Comparison of ENCODE assay signal across 31 cellular contexts in genomic region chr10:26093229-26093628, GRCh38.
"Had no signal": no experiment of that assay in that cellular context is flagged by ENCODE, and none has a peak within 500 bp of the region (broad histone marks: within the 10 kb centered on the region; RNA-seq: fewer than 3 reads in every experiment).

No MANE protein-coding gene starts in this region.

- H3K9me3 Mint-ChIP-seq: activated B cell treated with CpG ODN at 0.5 μM for 24 hours; activated CD4-positive, alpha-beta T cell treated with anti-CD3 and anti-CD28 coated beads, Interleukin-2, amount 10 ng/mL, durations not matched to agents 24 days and 14 days; activated CD8-positive, alpha-beta T cell treated with anti-CD3 and anti-CD28 coated beads for 36 hours; activated naive CD4-positive, alpha-beta T cell treated with anti-CD3 and anti-CD28 coated beads, Interleukin-2, amount 10 ng/mL, durations not matched to agents 7 days and 5 days; activated naive CD4-positive, alpha-beta T cell treated with anti-CD3 and anti-CD28 coated beads, Interleukin-2, amount 50 U/mL, for 24 hours; activated T-cell treated with anti-CD3 and anti-CD28 coated beads, Interleukin-2, amount 50 U/mL, for 4 hours; activated T-cell treated with anti-CD3 and anti-CD28 coated beads, Interleukin-2, amount 50 U/mL, for 72 hours; activated T-helper 1 cell treated with anti-CD3 and anti-CD28 coated beads, Interleukin-12 subunit alpha, Interleukin-12 subunit beta, Interleukin-2, Interleukin-4 antibody, amounts not matched to agents 30 ng/mL and 10 ng/mL and 1 ng/mL, durations not matched to agents 14 hours and 24 hours and 36 hours; activated T-helper 17 cell treated with anti-CD3 and anti-CD28 coated beads, Interleukin-2, amount 50 U/mL, for 72 hours; brain; central memory CD8-positive, alpha-beta T cell; T-helper 1 cell treated with Interleukin-12 subunit alpha and Interleukin-12 subunit beta and Interleukin-4 antibody, amounts not matched to agents 30 μg/mL and 1 μg/mL, for 36 hours; T-helper 2 cell treated with Interferon-gamma antibody and Interleukin-4, amounts not matched to agents 5 μg/mL and 100 μg/mL, for 36 hours had no signal

- DNase-seq: activated B cell treated with CpG ODN at 0.5 μM for 24 hours; activated CD4-positive, alpha-beta memory T cell treated with anti-CD3 and anti-CD28 coated beads for 36 hours; activated CD4-positive, alpha-beta T cell treated with anti-CD3 and anti-CD28 coated beads for 4 hours; activated CD4-positive, alpha-beta T cell treated with anti-CD3 and anti-CD28 coated beads, Interleukin-2, amount 10 ng/mL, durations not matched to agents 24 days and 14 days; activated CD4-positive, alpha-beta T cell treated with anti-CD3 and anti-CD28 coated beads, Interleukin-2, amount 50 U/mL, for 1 hour; activated CD4-positive, alpha-beta T cell treated with anti-CD3 and anti-CD28 coated beads, Interleukin-2, amount 50 U/mL, for 4 hours; activated CD4-positive, CD25-positive, alpha-beta regulatory T cell treated with anti-CD3 and anti-CD28 coated beads, Interleukin-2, amount 50 U/mL, for 72 hours; activated CD8-positive, alpha-beta memory T cell treated with anti-CD3 and anti-CD28 coated beads, Interleukin-2, amount 50 U/mL, for 4 hours; activated CD8-positive, alpha-beta T cell treated with anti-CD3 and anti-CD28 coated beads for 36 hours; activated effector memory CD4-positive, alpha-beta T cell treated with Interleukin-2 at 50 U/mL for 16 hours; activated gamma-delta T cell; activated naive CD4-positive, alpha-beta T cell treated with anti-CD3 and anti-CD28 coated beads, Interleukin-2, amount 10 ng/mL, durations not matched to agents 7 days and 5 days; activated naive CD4-positive, alpha-beta T cell treated with Interleukin-2 at 50 U/mL for 16 hours; activated T-cell treated with anti-CD3 and anti-CD28 coated beads for 4 hours; activated T-cell treated with anti-CD3 and anti-CD28 coated beads, Interleukin-2, amount 50 U/mL, for 1 hour; activated T-cell treated with anti-CD3 and anti-CD28 coated beads, Interleukin-2, amount 50 U/mL, for 4 hours; activated T-cell treated with anti-CD3 and anti-CD28 coated beads, Interleukin-2, amount 50 U/mL, for 72 hours; amygdala; anterior cingulate cortex; caudate nucleus; cerebellar nuclear complex; T-helper 2 cell; T-helper 9 cell had no signal

- H3K27ac Mint-ChIP-seq: activated B cell treated with CpG ODN at 0.5 μM for 24 hours; activated CD4-positive, alpha-beta memory T cell treated with anti-CD3 and anti-CD28 coated beads for 36 hours; activated CD4-positive, alpha-beta T cell treated with anti-CD3 and anti-CD28 coated beads, Interleukin-2, amount 10 ng/mL, durations not matched to agents 24 days and 14 days; activated CD8-positive, alpha-beta T cell treated with anti-CD3 and anti-CD28 coated beads for 36 hours; activated naive CD4-positive, alpha-beta T cell treated with anti-CD3 and anti-CD28 coated beads, Interleukin-2, amount 10 ng/mL, durations not matched to agents 7 days and 5 days; activated naive CD4-positive, alpha-beta T cell treated with anti-CD3 and anti-CD28 coated beads, Interleukin-2, amount 50 U/mL, for 24 hours; activated naive CD8-positive, alpha-beta T cell; activated T-cell treated with anti-CD3 and anti-CD28 coated beads, Interleukin-2, amount 50 U/mL, for 72 hours; activated T-helper 1 cell treated with anti-CD3 and anti-CD28 coated beads, Interleukin-12 subunit alpha, Interleukin-12 subunit beta, Interleukin-2, Interleukin-4 antibody, amounts not matched to agents 30 ng/mL and 10 ng/mL and 1 ng/mL, durations not matched to agents 14 hours and 24 hours and 36 hours; activated T-helper 17 cell treated with anti-CD3 and anti-CD28 coated beads, Interleukin-2, amount 50 U/mL, for 72 hours; brain; T-helper 1 cell treated with Interleukin-12 subunit alpha and Interleukin-12 subunit beta and Interleukin-4 antibody, amounts not matched to agents 30 μg/mL and 1 μg/mL, for 36 hours; T-helper 2 cell treated with Interferon-gamma antibody and Interleukin-4, amounts not matched to agents 5 μg/mL and 100 μg/mL, for 36 hours had no signal

- H3K4me1 Mint-ChIP-seq: activated B cell treated with CpG ODN at 0.5 μM for 24 hours; activated CD4-positive, alpha-beta T cell treated with anti-CD3 and anti-CD28 coated beads, Interleukin-2, amount 10 ng/mL, durations not matched to agents 24 days and 14 days; activated naive CD4-positive, alpha-beta T cell treated with anti-CD3 and anti-CD28 coated beads, Interleukin-2, amount 10 ng/mL, durations not matched to agents 7 days and 5 days; activated naive CD4-positive, alpha-beta T cell treated with anti-CD3 and anti-CD28 coated beads, Interleukin-2, amount 50 U/mL, for 24 hours; activated T-helper 17 cell treated with anti-CD3 and anti-CD28 coated beads, Interleukin-2, amount 50 U/mL, for 72 hours; central memory CD8-positive, alpha-beta T cell had no signal

- ATAC-seq: activated CD8-positive, alpha-beta T cell treated with anti-CD3 and anti-CD28 coated beads for 36 hours; activated T-cell treated with anti-CD3 and anti-CD28 coated beads, Interleukin-2, amount 50 U/mL, for 4 hours; activated T-cell treated with anti-CD3 and anti-CD28 coated beads, Interleukin-2, amount 50 U/mL, for 72 hours; activated T-helper 17 cell treated with anti-CD3 and anti-CD28 coated beads, Interleukin-2, amount 50 U/mL, for 72 hours had no signal

- H3K4me3 Mint-ChIP-seq: activated B cell treated with CpG ODN at 0.5 μM for 24 hours; activated CD4-positive, alpha-beta memory T cell treated with anti-CD3 and anti-CD28 coated beads for 36 hours; activated CD4-positive, alpha-beta T cell treated with anti-CD3 and anti-CD28 coated beads, Interleukin-2, amount 10 ng/mL, durations not matched to agents 24 days and 14 days; activated CD8-positive, alpha-beta T cell treated with anti-CD3 and anti-CD28 coated beads for 36 hours; activated naive CD4-positive, alpha-beta T cell treated with anti-CD3 and anti-CD28 coated beads, Interleukin-2, amount 10 ng/mL, durations not matched to agents 7 days and 5 days; activated naive CD4-positive, alpha-beta T cell treated with anti-CD3 and anti-CD28 coated beads, Interleukin-2, amount 50 U/mL, for 24 hours; activated naive CD8-positive, alpha-beta T cell; activated T-cell treated with anti-CD3 and anti-CD28 coated beads, Interleukin-2, amount 50 U/mL, for 4 hours; activated T-cell treated with anti-CD3 and anti-CD28 coated beads, Interleukin-2, amount 50 U/mL, for 72 hours; activated T-helper 1 cell treated with anti-CD3 and anti-CD28 coated beads, Interleukin-12 subunit alpha, Interleukin-12 subunit beta, Interleukin-2, Interleukin-4 antibody, amounts not matched to agents 30 ng/mL and 10 ng/mL and 1 ng/mL, durations not matched to agents 14 hours and 24 hours and 36 hours; activated T-helper 17 cell treated with anti-CD3 and anti-CD28 coated beads, Interleukin-2, amount 50 U/mL, for 72 hours; brain; central memory CD8-positive, alpha-beta T cell; T-helper 1 cell treated with Interleukin-12 subunit alpha and Interleukin-12 subunit beta and Interleukin-4 antibody, amounts not matched to agents 30 μg/mL and 1 μg/mL, for 36 hours; T-helper 2 cell treated with Interferon-gamma antibody and Interleukin-4, amounts not matched to agents 5 μg/mL and 100 μg/mL, for 36 hours had no signal

- H3K36me3 Mint-ChIP-seq: activated CD4-positive, alpha-beta memory T cell treated with anti-CD3 and anti-CD28 coated beads for 36 hours; activated naive CD4-positive, alpha-beta T cell treated with anti-CD3 and anti-CD28 coated beads, Interleukin-2, amount 10 ng/mL, durations not matched to agents 7 days and 5 days; activated naive CD4-positive, alpha-beta T cell treated with anti-CD3 and anti-CD28 coated beads, Interleukin-2, amount 50 U/mL, for 24 hours; activated naive CD8-positive, alpha-beta T cell; brain had no signal

- H3K27me3 Mint-ChIP-seq: activated B cell treated with CpG ODN at 0.5 μM for 24 hours; activated CD4-positive, alpha-beta memory T cell treated with anti-CD3 and anti-CD28 coated beads for 36 hours; activated CD4-positive, alpha-beta T cell treated with anti-CD3 and anti-CD28 coated beads, Interleukin-2, amount 10 ng/mL, durations not matched to agents 24 days and 14 days; activated naive CD4-positive, alpha-beta T cell treated with anti-CD3 and anti-CD28 coated beads, Interleukin-2, amount 10 ng/mL, durations not matched to agents 7 days and 5 days; activated naive CD4-positive, alpha-beta T cell treated with anti-CD3 and anti-CD28 coated beads, Interleukin-2, amount 50 U/mL, for 24 hours; central memory CD8-positive, alpha-beta T cell had no signal
